ENCODE assay signal across 16 cellular contexts in the genomic region with DNA sequence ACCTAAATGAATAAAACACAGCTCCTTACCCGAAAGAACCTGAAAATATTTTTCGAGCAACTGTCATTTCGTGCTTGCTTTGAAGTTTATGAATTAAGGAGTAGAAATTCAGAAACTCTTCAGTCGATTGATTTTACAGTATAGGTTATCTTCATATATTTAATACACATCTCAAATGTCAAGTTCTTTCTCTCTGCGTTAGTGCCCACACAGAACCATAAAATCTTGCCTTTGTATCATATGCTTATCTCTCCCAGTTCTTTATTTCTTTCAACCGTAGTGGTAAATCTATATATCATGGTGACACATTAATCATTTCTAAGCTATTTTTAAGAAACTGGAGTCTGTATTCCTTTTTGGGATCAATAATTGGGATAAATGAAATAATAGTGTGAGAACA.
A peak's percentile ranks its signal among the peaks of the same experiment; 100 is the strongest.
DNase-seq lines count a peak whose midpoint lies in the region; ATAC-seq and TF ChIP-seq lines count a peak whose summit lies in the region.
"Had no signal": no experiment of that assay in that cellular context is flagged by ENCODE, and none has a peak within 500 bp of the region (broad histone marks: within the 10 kb centered on the region; RNA-seq: fewer than 3 reads in every experiment).

No MANE protein-coding gene starts in this region.

- H4K20me1 ChIP-seq in HCT116 (ENCODE audit: insufficient read depth), result no peaks in the 10 kb centered on the region

- H3K4me2 ChIP-seq in HCT116 (ENCODE audit: low read length), result peak overlapping the region; percentile 65; the same call in 1 of the 2 replicates
- H3K4me2 ChIP-seq: KMS-11 had no signal

- no peak overlapping the region for H2AFZ ChIP-seq in HCT116 (ENCODE audit: low read depth, low read length, poor library complexity, severe bottlenecking)

- H3K9me3 Mint-ChIP-seq in WTC11, result no peaks in the 10 kb centered on the region
- H3K9me3 Mint-ChIP-seq: CD4-positive, alpha-beta T cell had no signal

- TF ChIP-seq CTCF in HCT116 (IDR thresholded peaks at IDR 0.05 in 2 of 3, conservative IDR thresholded peaks at IDR 0.05 in 1 of 3; ENCODE audit: borderline replicate concordance in 1 of 3, insufficient read depth in 1 of 3, low read depth in 2 of 3, low read length in 2 of 3) (no peak), WTC11 (IDR thresholded peaks at IDR 0.05) (no peak), suprapubic skin (IDR thresholded peaks at IDR 0.05) (no peak)

- no peaks in the 10 kb centered on the region for H3K9me3 ChIP-seq in HCT116 (ENCODE audit: control insufficient read depth in 1 of 2, insufficient read depth in 1 of 2, low read depth in 1 of 2, low read length in 2 of 2)
- no peaks in the 10 kb centered on the region for H3K9me3 ChIP-seq in HUES6 (ENCODE audit: control insufficient read depth, insufficient read depth, low read depth, low read length)
- H3K9me3 ChIP-seq in suprapubic skin, result no peaks in the 10 kb centered on the region
- H3K9me3 ChIP-seq: A549 had no signal

- RAD21 ChIA-PET in HCT116 (lab: Charles Lee; ENCODE audit: low non-redundant PET in 1 of 2, low total read pairs in 2 of 2, uncharacterized antibody in 2 of 2, unreplicated experiment in 2 of 2), result no interaction called here

- H3K9ac ChIP-seq in HCT116 (ENCODE audit: low read length) (no peak overlapping the region), HUES6 (ENCODE audit: low read length) (no peak overlapping the region)
- H3K9ac ChIP-seq: KMS-11 had no signal

- no peak overlapping the region for H3K4me3 Mint-ChIP-seq in WTC11
- H3K4me3 Mint-ChIP-seq: CD4-positive, alpha-beta T cell had no signal

- TF ChIP-seq EP300 in suprapubic skin (IDR thresholded peaks at IDR 0.05), result no peak

- H3K36me3 Mint-ChIP-seq in WTC11, result no peaks in the 10 kb centered on the region

- no peaks in the 10 kb centered on the region for H3K79me2 ChIP-seq in HCT116 (ENCODE audit: insufficient read depth, low read length)

- DNase-seq in HCT116 (ENCODE audit: low read depth, low spot score) (no peak), WTC11 (ENCODE audit: low spot score) (no peak), NAMALWA (ENCODE audit: low spot score) (no peak), suprapubic skin (ENCODE audit: low spot score in 2 of 2) (no peak)
- DNase-seq: AML-193; CD4-positive, alpha-beta T cell; DMS79 treated with DMSO at 0.1 percent for 48 hours; GF-D8; HCEC 1CT had no signal

- WGBS in suprapubic skin, result 94% methylated on average over 6 of the region's 6 CpGs

- H3K27ac Mint-ChIP-seq in WTC11, result 0 out of 2 replicates have a peak overlapping the region, but pooled peaks have one; percentile 44
- H3K27ac Mint-ChIP-seq: CD4-positive, alpha-beta T cell had no signal

- H3K27ac ChIP-seq in HCT116 (ENCODE audit: low read depth, low read length) (peak overlapping the region; percentile 87), HUES6 (ENCODE audit: low read depth, low read length) (peak overlapping the region; percentile 67; the same call in 1 of the 2 replicates), suprapubic skin (no peak overlapping the region)
- H3K27ac ChIP-seq: C4-2B, HL-60, KMS-11 had no signal

- TF ChIP-seq RAD21 in HCT116 (IDR thresholded peaks at IDR 0.05; ENCODE audit: low read depth), result no peak

- no peak overlapping the region for H3K4me3 ChIP-seq in HCT116 (replicated peaks in 1 of 2; ENCODE audit: low read depth in 1 of 2, low read length in 2 of 2)
- no peak overlapping the region for H3K4me3 ChIP-seq in HUES6 (ENCODE audit: low read depth, low read length)
- no peak overlapping the region for H3K4me3 ChIP-seq in suprapubic skin
- H3K4me3 ChIP-seq: A549 had no signal

- CTCF ChIA-PET in HCT116 (lab: Charles Lee) (no interaction called here), WTC11 (lab: Charles Lee) (no interaction called here)

- no peak for TF ChIP-seq POLR2A in HCT116 (IDR thresholded peaks at IDR 0.05; ENCODE audit: borderline replicate concordance, extremely low read depth, insufficient read depth, insufficient read length)
- TF ChIP-seq POLR2A in suprapubic skin (IDR thresholded peaks at IDR 0.05), result no peak

- H3K4me1 Mint-ChIP-seq in WTC11, result peaks cover 11% of the 10 kb centered on the region

- ATAC-seq in HCT116 (no peak), WTC11 (no peak), GM21619 (IDR thresholded peaks at IDR 0.05; ENCODE audit: unreplicated experiment) (no peak), HG03460 (IDR thresholded peaks at IDR 0.05; ENCODE audit: unreplicated experiment) (no peak)
- ATAC-seq: A549 had no signal

- no peaks in the 10 kb centered on the region for H3K27me3 Mint-ChIP-seq in WTC11 (ENCODE audit: low read depth)
- H3K27me3 Mint-ChIP-seq: CD4-positive, alpha-beta T cell had no signal

- no peaks in the 10 kb centered on the region for H3K27me3 ChIP-seq in HCT116 (ENCODE audit: insufficient read depth, low read length)
- H3K27me3 ChIP-seq in HUES6 (ENCODE audit: control insufficient read depth, insufficient read depth, low read length), result no peaks in the 10 kb centered on the region
- no peaks in the 10 kb centered on the region for H3K27me3 ChIP-seq in suprapubic skin

- no TSS peak for BruUV-seq in HCT116 (replicated peaks; lab: Mats Ljungman, UMichigan)

- H3K4me1 ChIP-seq in HCT116 (ENCODE audit: control insufficient read depth in 1 of 2, insufficient read depth in 2 of 2, low read length in 2 of 2) (peaks cover 42 to 52% of the 10 kb centered on the region in 2 experiments), HUES6 (ENCODE audit: control insufficient read depth, insufficient read depth, low read length) (peaks cover 17% of the 10 kb centered on the region), suprapubic skin (no peaks in the 10 kb centered on the region)

- H3K36me3 ChIP-seq in HCT116 (ENCODE audit: control insufficient read depth in 1 of 2, insufficient read depth in 2 of 2, low read length in 2 of 2) (no peaks in the 10 kb centered on the region), HUES6 (ENCODE audit: control insufficient read depth, insufficient read depth, low read length) (no peaks in the 10 kb centered on the region), suprapubic skin (no peaks in the 10 kb centered on the region)

- intact Hi-C loops in HCT116 (cut with micrococcal nuclease), result no loop called here

- POLR2A ChIA-PET in HCT116 (lab: Charles Lee), result interaction anchor here (0.6 kb wide), 1 partner anchor 56 kb away, joined by 3 read pairs; no protein-coding TSS in a partner anchor
- POLR2A ChIA-PET in WTC11 (lab: Charles Lee), result no interaction called here

- H3K9me2 ChIP-seq in HCT116 (ENCODE audit: insufficient read depth), result no peaks in the 10 kb centered on the region

TF ChIP-seq in HCT116, 20 proteins besides CTCF, POLR2A, EP300 and RAD21 (continues in another document):
- TF ChIP-seq ZNF274 (IDR thresholded peaks at IDR 0.05; ENCODE audit: low read depth, low read length) (no peak), CBX3 (IDR thresholded peaks at IDR 0.05; ENCODE audit: low read depth) (no peak), ZBTB33 (IDR thresholded peaks at IDR 0.05; ENCODE audit: extremely low read depth, insufficient replicate concordance, low read length) (no peak), EGR1 (IDR thresholded peaks at IDR 0.05; ENCODE audit: low read depth) (no peak)
- TF ChIP-seq, protein P1, sequence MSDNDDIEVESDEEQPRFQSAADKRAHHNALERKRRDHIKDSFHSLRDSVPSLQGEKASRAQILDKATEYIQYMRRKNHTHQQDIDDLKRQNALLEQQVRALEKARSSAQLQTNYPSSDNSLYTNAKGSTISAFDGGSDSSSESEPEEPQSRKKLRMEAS (IDR thresholded peaks at IDR 0.05), result no peak

TF ChIP-seq in WTC11, 78 proteins besides CTCF, POLR2A, EP300 and RAD21 (continues in another document):
- TF ChIP-seq PREB (CRISPR knock-in tag; IDR thresholded peaks at IDR 0.05; ENCODE audit: borderline replicate concordance) (no peak), ESRRA (CRISPR knock-in tag; IDR thresholded peaks at IDR 0.05; ENCODE audit: borderline replicate concordance) (no peak), FOXP4 (CRISPR knock-in tag; IDR thresholded peaks at IDR 0.05) (no peak), EMX1 (CRISPR knock-in tag; IDR thresholded peaks at IDR 0.05) (no peak), IRF2 (CRISPR knock-in tag; IDR thresholded peaks at IDR 0.05; ENCODE audit: borderline replicate concordance, low read depth) (no peak), TEAD1 (CRISPR knock-in tag; IDR thresholded peaks at IDR 0.05) (no peak), ZBTB43 (CRISPR knock-in tag; IDR thresholded peaks at IDR 0.05) (no peak), TP53 (CRISPR knock-in tag; IDR thresholded peaks at IDR 0.05) (no peak), FOXK1 (CRISPR knock-in tag; IDR thresholded peaks at IDR 0.05) (no peak)
